In genomic region chr17:81021531-81022370, GRCh38 we compare ENCODE assay signal across 15 cellular contexts. TPM values are rescaled to one million over a fixed set of nuclear protein-coding genes. Genes with fewer than 3 reads are reported as not detected.
A peak's percentile ranks its signal among the peaks of the same experiment; 100 is the strongest.
DNase-seq lines count a peak whose midpoint lies in the region; ATAC-seq, FAIRE-seq and TF ChIP-seq lines count a peak whose summit lies in the region.
"Had no signal": no experiment of that assay in that cellular context is flagged by ENCODE, and none has a peak within 500 bp of the region (broad histone marks: within the 10 kb centered on the region; RNA-seq: fewer than 3 reads in every experiment).

No MANE protein-coding gene starts in this region.

- no peak overlapping the region for H2BK120ac ChIP-seq in H1 (replicated peaks; ENCODE audit: low read depth, low read length)
- no peak overlapping the region for H2BK120ac ChIP-seq in neuronal stem cell (ENCODE audit: low read depth, low read length)

- H3K4me1 ChIP-seq in heart left ventricle = peaks cover 0 to 41% (median 24%) of the 10 kb centered on the region in 12 donors
- H3K4me1 ChIP-seq in H1 (replicated peaks in 1 of 4; ENCODE audit: control insufficient read depth in 3 of 4, insufficient read depth in 4 of 4, low read length in 3 of 4) = peaks cover 0 to 3% (median under 1%) of the 10 kb centered on the region in 4 experiments; a peak in 4 of 7 replicates
- peaks cover 8 to 16% of the 10 kb centered on the region in 2 donors for H3K4me1 ChIP-seq in neuronal stem cell (ENCODE audit: control insufficient read depth in 2 of 2, insufficient read depth in 1 of 2, low read depth in 1 of 2, low read length in 2 of 2)
- H3K4me1 ChIP-seq in vagina = peaks cover 60% of the 10 kb centered on the region

- DNase-seq in heart left ventricle (peak in 1 of 5 donors; percentile 13), left cardiac atrium (no peak), H1 (ENCODE audit: low read depth in 1 of 2, low spot score in 2 of 2) (no peak), neuronal stem cell (ENCODE audit: low spot score) (no peak), vagina (ENCODE audit: extremely low spot score in 2 of 2) (no peak), HEK293T (ENCODE audit: extremely low spot score) (no peak)
- DNase-seq in stimulated activated naive CD4-positive, alpha-beta T cell (lab: John Stamatoyannopoulos, UW) = no peak
- DNase-seq: activated CD8-positive, alpha-beta memory T cell treated with anti-CD3 and anti-CD28 coated beads, Interleukin-2, amount 50 U/mL, for 48 hours; activated naive CD4-positive, alpha-beta T cell treated with anti-CD3 and anti-CD28 coated beads, Interleukin-2, amount 50 U/mL, for 16 hours; Kasumi-1; NCI-H510A; SIG-M5; stimulated activated naive CD8-positive, alpha-beta T cell treated with anti-CD3 and anti-CD28 coated beads, Interleukin-15, Interleukin-2, amounts not matched to agents 100 U/mL and 50 U/mL, for 24 hours had no signal

- H4K91ac ChIP-seq in H1 (replicated peaks; ENCODE audit: insufficient read length, low read length) = no peak overlapping the region
- no peak overlapping the region for H4K91ac ChIP-seq in neuronal stem cell (ENCODE audit: low read depth, low read length, poor library complexity)

- ATAC-seq in heart left ventricle (peak in 1 of 4 donors; percentile 2), left cardiac atrium (no peak), HG03095 (IDR thresholded peaks at IDR 0.05; ENCODE audit: unreplicated experiment) (no peak)
- ATAC-seq: body of pancreas; stimulated activated naive CD8-positive, alpha-beta T cell treated with anti-CD3 and anti-CD28 coated beads, Interleukin-15, Interleukin-2, amounts not matched to agents 100 U/mL and 50 U/mL, for 24 hours had no signal

- TF ChIP-seq POLR2A in heart left ventricle (IDR thresholded peaks at IDR 0.05) (no peak), H1 (IDR thresholded peaks at IDR 0.05; ENCODE audit: control extremely low read depth in 1 of 2, low read depth in 2 of 2, low read length in 2 of 2) (no peak), vagina (IDR thresholded peaks at IDR 0.05) (no peak)

- H3K56ac ChIP-seq in H1 (replicated peaks; ENCODE audit: insufficient read length, low read depth, low read length) = no peak overlapping the region

- no peak overlapping the region for H3K4ac ChIP-seq in H1 (replicated peaks; ENCODE audit: insufficient read length, low read depth, low read length)
- H3K4ac ChIP-seq in neuronal stem cell (ENCODE audit: low read length) = no peak overlapping the region

- no peak for TF ChIP-seq EP300 in H1 (IDR thresholded peaks at IDR 0.05; ENCODE audit: borderline replicate concordance in 1 of 2, low read depth in 2 of 2, low read length in 2 of 2)

- H4K5ac ChIP-seq in H1 (ENCODE audit: insufficient read length, low read depth, low read length) = no peak overlapping the region

- intact Hi-C loops in heart left ventricle (cut with DNase I) = loop anchor here in 4 of 10 donors (1.0 to 5.0 kb wide), 4 partner anchors 76 to 81 kb away; no protein-coding TSS in a partner anchor
- intact Hi-C loops in left cardiac atrium (cut with DNase I) = loop anchor here in 1 of 2 donors (2.0 kb wide), 1 partner anchor 75 kb away; no protein-coding TSS in a partner anchor
- intact Hi-C loops in vagina (cut with DNase I) = no loop called here

- H3K9me3 ChIP-seq in heart left ventricle (peaks cover 0 to 2% (median 0%) of the 10 kb centered on the region in 12 donors), H1 (ENCODE audit: insufficient read depth in 2 of 2, low read depth in 1 of 2, low read length in 1 of 2) (no peaks in the 10 kb centered on the region), neuronal stem cell (replicated peaks in 1 of 2; ENCODE audit: control insufficient read depth in 2 of 2, insufficient read depth in 1 of 2, low read depth in 1 of 2, low read length in 2 of 2) (peaks cover 0 to 2% of the 10 kb centered on the region in 2 donors), vagina (no peaks in the 10 kb centered on the region)
- H3K9me3 ChIP-seq: body of pancreas had no signal

- H2BK5ac ChIP-seq in H1 (ENCODE audit: low read depth, low read length) (no peak overlapping the region), neuronal stem cell (ENCODE audit: low read length) (no peak overlapping the region)

- TF ChIP-seq CTCF in heart left ventricle (IDR thresholded peaks at IDR 0.05) (no peak), H1 (IDR thresholded peaks at IDR 0.05; ENCODE audit: control extremely low read depth in 1 of 3, insufficient read depth in 1 of 3, low read depth in 1 of 3, low read length in 3 of 3) (no peak), vagina (IDR thresholded peaks at IDR 0.05) (no peak)

- no peak for FAIRE-seq in H1 (lab: Jason Lieb, UNC)

- H3K79me1 ChIP-seq in H1 (ENCODE audit: low read depth, low read length) (no peaks in the 10 kb centered on the region), neuronal stem cell (ENCODE audit: low read depth, low read length) (no peaks in the 10 kb centered on the region)

- no peak for TF ChIP-seq RAD21 in H1 (IDR thresholded peaks at IDR 0.05 in 1 of 2, conservative IDR thresholded peaks at IDR 0.05 in 1 of 2; ENCODE audit: low read depth in 2 of 2, low read length in 2 of 2)

- no peaks in the 10 kb centered on the region for H4K20me1 ChIP-seq in H1 (replicated peaks in 1 of 2; ENCODE audit: control insufficient read depth in 1 of 2, insufficient read depth in 2 of 2, low read length in 2 of 2)

- no peak overlapping the region for H2BK20ac ChIP-seq in H1 (ENCODE audit: low read length)

- H2BK15ac ChIP-seq in H1 (ENCODE audit: low read length) (no peak overlapping the region), neuronal stem cell (ENCODE audit: low read length) (peak overlapping the region; percentile 90)

- H3K9ac ChIP-seq in H1 (replicated peaks in 1 of 4; ENCODE audit: extremely low read depth in 1 of 4, low read depth in 3 of 4, low read length in 3 of 4) (no peak overlapping the region), neuronal stem cell (ENCODE audit: low read depth, low read length, poor library complexity) (peak overlapping the region; percentile 79)

- H3K14ac ChIP-seq in H1 (ENCODE audit: insufficient read length) = no peak overlapping the region
- no peak overlapping the region for H3K14ac ChIP-seq in neuronal stem cell (ENCODE audit: low read length)

- no peak overlapping the region for H2AK5ac ChIP-seq in H1 (ENCODE audit: low read depth, low read length)
- H2AK5ac ChIP-seq in neuronal stem cell (ENCODE audit: low read depth, low read length) = peak overlapping the region; percentile 88

- no peak overlapping the region for H3K4me2 ChIP-seq in H1 (ENCODE audit: insufficient read depth in 1 of 2, low read depth in 2 of 2, low read length in 2 of 2)
- H3K4me2 ChIP-seq in neuronal stem cell (ENCODE audit: insufficient read depth, low read length, poor library complexity, severe bottlenecking) = no peak overlapping the region

- peak overlapping the region; percentile 43; the same call in 1 of the 2 replicates for H2BK12ac ChIP-seq in H1 (ENCODE audit: low read depth, low read length)
- H2BK12ac ChIP-seq in neuronal stem cell (ENCODE audit: low read length) = peak overlapping the region; percentile 46

- H3K4me3 ChIP-seq in heart left ventricle = no peak overlapping the region
- no peak overlapping the region for H3K4me3 ChIP-seq in H1 (ENCODE audit: extremely low read depth in 1 of 4, insufficient read depth in 2 of 4, low read depth in 3 of 4, low read length in 4 of 4)
- no peak overlapping the region for H3K4me3 ChIP-seq in neuronal stem cell (ENCODE audit: low read length in 2 of 2)
- H3K4me3 ChIP-seq in vagina = no peak overlapping the region
- H3K4me3 ChIP-seq: body of pancreas had no signal

- 82 to 89% (median 83%) methylated on average over 19 to 20 of the region's 20 CpGs for WGBS in heart left ventricle, 4 donors
- 89% methylated on average over 20 of the region's 20 CpGs; no CpG with 5 or more reads in 1 of the 2 experiments for WGBS in H1 (ENCODE audit: extremely low coverage in 1 of 2, insufficient coverage in 1 of 2, insufficient read length in 1 of 2, insufficient replicate concordance in 2 of 2, low coverage in 1 of 2, low lambda C conversion rate in 2 of 2, missing lambda C conversion rate in 1 of 2), 2 experiments
- WGBS in neuronal stem cell (ENCODE audit: extremely low coverage in 2 of 2, insufficient read length in 2 of 2, insufficient replicate concordance in 1 of 2), 2 donors = no CpG with 5 or more reads among the region's 20 CpGs

- H3K27me3 ChIP-seq in heart left ventricle (peaks cover 0 to 12% (median 0%) of the 10 kb centered on the region in 9 donors), H1 (replicated peaks in 1 of 4; ENCODE audit: control insufficient read depth in 3 of 4, extremely low read depth in 1 of 4, insufficient read depth in 3 of 4, low read length in 3 of 4) (no peaks in the 10 kb centered on the region; a peak in 1 of 7 replicates), neuronal stem cell (ENCODE audit: control insufficient read depth in 3 of 3, insufficient read depth in 3 of 3, low read depth in 1 of 3, low read length in 3 of 3) (no peaks in the 10 kb centered on the region), vagina (no peaks in the 10 kb centered on the region)

- H3K27ac ChIP-seq in heart left ventricle = peak overlapping the region in 7 of 12 donors; percentile 29 to 82 (median 71)
- no peak overlapping the region for H3K27ac ChIP-seq in H1 (ENCODE audit: low read depth, low read length)
- no peak overlapping the region for H3K27ac ChIP-seq in neuronal stem cell (replicated peaks; ENCODE audit: low read length)
- peak overlapping the region; percentile 26 for H3K27ac ChIP-seq in vagina
- H3K27ac ChIP-seq: body of pancreas had no signal

- H3K23ac ChIP-seq in H1 (ENCODE audit: insufficient read length) (no peak overlapping the region), neuronal stem cell (ENCODE audit: low read depth, low read length, poor library complexity) (no peak overlapping the region)

- POLR2A ChIA-PET in H1 (lab: Charles Lee; ENCODE audit: partially characterized antibody) (interaction anchor here (0.6 to 4.6 kb wide), 6 partner anchors 9 to 280 kb away, joined by 3 to 24 read pairs (median 3); partner anchors contain the start of genes BAIAP2 and CHMP6), HEK293T (lab: Yijun Ruan, JAX) (interaction anchor here (1.3 to 2.1 kb wide), 3 partner anchors 14 to 567 kb away, joined by 4 to 6 read pairs (median 6); partner anchors contain the start of genes BAIAP2 and CHMP6)

- H3K18ac ChIP-seq in H1 (ENCODE audit: extremely low read depth, low read length) (no peak overlapping the region), neuronal stem cell (ENCODE audit: low read length) (peak overlapping the region; percentile 77)

- no peak overlapping the region for H4K8ac ChIP-seq in H1 (ENCODE audit: extremely low read depth, insufficient read depth, low read length)
- no peak overlapping the region for H4K8ac ChIP-seq in neuronal stem cell (ENCODE audit: low read depth, low read length)

- no peaks in the 10 kb centered on the region for H3K79me2 ChIP-seq in H1 (ENCODE audit: control insufficient read depth in 1 of 2, insufficient read depth in 2 of 2, low read length in 2 of 2)

- H2AFZ ChIP-seq in H1 (ENCODE audit: low read length) (no peak overlapping the region), neuronal stem cell (ENCODE audit: low read length) (no peak overlapping the region)

- no peaks in the 10 kb centered on the region for H3K36me3 ChIP-seq in heart left ventricle
- no peaks in the 10 kb centered on the region for H3K36me3 ChIP-seq in H1 (ENCODE audit: control insufficient read depth in 2 of 4, insufficient read depth in 4 of 4, low read length in 3 of 4)
- no peaks in the 10 kb centered on the region for H3K36me3 ChIP-seq in neuronal stem cell (replicated peaks in 1 of 2; ENCODE audit: control insufficient read depth in 2 of 2, insufficient read depth in 2 of 2, low read length in 2 of 2)
- H3K36me3 ChIP-seq in vagina = no peaks in the 10 kb centered on the region

- H3K23me2 ChIP-seq in H1 (ENCODE audit: low read depth, low read length) = no peaks in the 10 kb centered on the region

- CTCF ChIA-PET in H1 (lab: Charles Lee; ENCODE audit: partially characterized antibody) = interaction anchor here (0.6 to 12.9 kb wide), 13 partner anchors 10 to 1124 kb away, joined by 3 to 110 read pairs (median 4); no protein-coding TSS in a partner anchor
- CTCF ChIA-PET in HEK293T (lab: Yijun Ruan, JAX) = interaction anchor here (0.7 to 1.4 kb wide), 4 partner anchors 8 to 76 kb away, joined by 3 to 5 read pairs (median 3); no protein-coding TSS in a partner anchor

RNA-seq across cellular contexts. Expression of gene BAIAP2, which starts 13.2 kb away (rescaled TPM):
- total RNA-seq in heart left ventricle (10 to 100 TPM in 8 of 9 donors, 1 to 10 TPM in 1; 8.9 to 30.2 (median 18.8) TPM), left cardiac atrium (10 to 100 TPM; 32.8 to 38.0 TPM), vagina (113 TPM)
- polyA plus RNA-seq in heart left ventricle (10 to 100 TPM; 15.3 to 18.5 TPM), H1 (2011; rRNA removed) (10.0 and 19.8 TPM in 2 replicates)
- 18.4 and 22.8 TPM in 2 replicates for total RNA-seq in H1 (2021; fragmentation: NEBNext Ultra II Directional; extraction: Animal tissue kit (Norgen Biotek cat#: 25700))
- polyA plus RNA-seq in H1 (2011; cell fraction: cytosol; rRNA removed) = 8.2 TPM
- 25.9 TPM for polyA plus RNA-seq in H1 (2011; cell fraction: nucleus; rRNA removed)
- 12.1 to 15.1 TPM (median 14.9 TPM) in 4 replicates for polyA plus RNA-seq in H1 (2012, experiment 1 of 2)
- 15.4 TPM for polyA plus RNA-seq in H1 (2012, experiment 2 of 2)
- 12.5 TPM for polyA plus RNA-seq in H1 (2013, experiment 1 of 2)
- polyA plus RNA-seq in H1 (2013, experiment 2 of 2) = 11.0 TPM
- 9.6 and 11.6 TPM in 2 replicates for polyA minus RNA-seq in H1 (2011; rRNA and poly(A)+ RNA removed)
- 15.8 TPM for polyA minus RNA-seq in H1 (2011; cell fraction: cytosol; rRNA and poly(A)+ RNA removed)
- polyA minus RNA-seq in H1 (2011; cell fraction: nucleus; rRNA and poly(A)+ RNA removed) = 25.5 TPM
- 30.9 TPM for polyA plus RNA-seq in neuronal stem cell (2013, experiment 1 of 2)
- 31.6 TPM for polyA plus RNA-seq in neuronal stem cell (2013, experiment 2 of 2)

RNA-seq across cellular contexts. Expression of gene CHMP6, which starts 30.1 kb away (rescaled TPM):
- total RNA-seq in heart left ventricle (10 to 100 TPM; 17.9 to 25.9 (median 19.4) TPM), left cardiac atrium (10 to 100 TPM; 17.4 to 19.1 TPM), vagina (31.7 TPM)
- polyA plus RNA-seq in heart left ventricle (10 to 100 TPM; 24.4 to 35.5 TPM), H1 (2011; rRNA removed) (24.3 and 28.9 TPM in 2 replicates)
- total RNA-seq in H1 (2021; fragmentation: NEBNext Ultra II Directional; extraction: Animal tissue kit (Norgen Biotek cat#: 25700)) = 15.7 and 16.0 TPM in 2 replicates
- polyA plus RNA-seq in H1 (2011; cell fraction: cytosol; rRNA removed) = 22.9 TPM
- polyA plus RNA-seq in H1 (2011; cell fraction: nucleus; rRNA removed) = 23.5 TPM
- 8.5 to 14.9 TPM (median 13.4 TPM) in 4 replicates for polyA plus RNA-seq in H1 (2012, experiment 1 of 2)
- polyA plus RNA-seq in H1 (2012, experiment 2 of 2) = 13.4 TPM
- 9.5 TPM for polyA plus RNA-seq in H1 (2013, experiment 1 of 2)
- polyA plus RNA-seq in H1 (2013, experiment 2 of 2) = 7.9 TPM
- 5.7 and 6.4 TPM in 2 replicates for polyA minus RNA-seq in H1 (2011; rRNA and poly(A)+ RNA removed)
- polyA minus RNA-seq in H1 (2011; cell fraction: cytosol; rRNA and poly(A)+ RNA removed) = 7.2 TPM
- 15.6 TPM for polyA minus RNA-seq in H1 (2011; cell fraction: nucleus; rRNA and poly(A)+ RNA removed)
- 14.3 TPM for polyA plus RNA-seq in neuronal stem cell (2013, experiment 1 of 2)
- polyA plus RNA-seq in neuronal stem cell (2013, experiment 2 of 2) = 13.1 TPM

Comparison
In these comparisons a context has a peak if more than half of its experiments do, and no peak if none do; other contexts are left out.
1. H3K27ac ChIP-seq: peak in heart left ventricle (7 of 12) and vagina (single experiment); none in H1 (single experiment) and neuronal stem cell (single experiment).